9 cellular contexts compared by ENCODE assay signal in the genomic region with DNA sequence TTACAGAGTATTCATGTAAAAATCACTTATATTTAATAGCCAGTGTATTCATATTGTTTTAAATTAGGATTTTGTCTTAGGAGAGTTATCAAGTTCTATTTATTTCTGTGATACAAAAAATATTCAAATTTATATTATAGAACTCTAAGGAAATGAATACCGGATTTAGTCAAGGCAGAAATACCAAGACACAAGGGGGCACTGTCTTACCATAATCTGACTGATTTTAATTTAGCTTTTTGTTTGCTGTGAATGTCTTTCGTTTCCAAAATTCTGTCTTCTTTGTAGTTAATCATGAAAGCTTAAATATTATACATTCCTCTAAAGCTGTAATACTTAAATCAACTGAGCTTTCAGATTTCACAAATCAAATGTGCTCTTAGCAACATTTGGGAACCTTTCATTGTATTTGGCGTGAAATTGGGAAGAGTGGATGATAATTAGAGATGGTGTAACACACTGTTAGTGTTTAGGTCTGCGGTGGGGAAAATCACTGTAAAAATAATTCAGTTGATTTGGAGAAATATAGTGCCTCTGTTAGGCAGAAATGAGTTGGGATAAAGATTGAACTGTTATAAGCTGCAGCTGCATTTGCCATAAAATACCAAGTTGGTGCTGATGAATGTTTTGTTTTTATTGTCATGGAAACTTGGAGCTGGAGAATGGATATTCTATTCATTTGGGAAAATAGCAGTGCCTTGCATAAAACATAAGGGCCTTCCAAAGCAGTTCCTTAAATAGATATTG.
A peak's percentile ranks its signal among the peaks of the same experiment; 100 is the strongest.
DNase-seq lines count a peak whose midpoint lies in the region; ATAC-seq and TF ChIP-seq lines count a peak whose summit lies in the region.
"Had no signal": no experiment of that assay in that cellular context is flagged by ENCODE, and none has a peak within 500 bp of the region (broad histone marks: within the 10 kb centered on the region; RNA-seq: fewer than 3 reads in every experiment).

No MANE protein-coding gene starts in this region.

- peaks cover 0 to under 1% of the 10 kb centered on the region in 2 donors for H3K9me3 ChIP-seq in left lung
- H3K9me3 ChIP-seq in upper lobe of left lung, result no peaks in the 10 kb centered on the region
- H3K9me3 ChIP-seq: neutrophil had no signal

- H3K9me3 Mint-ChIP-seq in chondrocyte (ENCODE audit: low read depth), result no peaks in the 10 kb centered on the region

- TF ChIP-seq EP300 in upper lobe of left lung (IDR thresholded peaks at IDR 0.05), result no peak

- TF ChIP-seq POLR2A in upper lobe of left lung (IDR thresholded peaks at IDR 0.05), result no peak

- ATAC-seq in left lung (peak; percentile 79), upper lobe of left lung (ENCODE audit: low FRiP score in 2 of 2) (peak in 1 of 2 donors; percentile 80), HG02759 (IDR thresholded peaks at IDR 0.05; ENCODE audit: unreplicated experiment) (no peak)

- H3K36me3 Mint-ChIP-seq in chondrocyte (ENCODE audit: low read depth), result peaks cover 2% of the 10 kb centered on the region

- peak overlapping the region; percentile 50 for H3K4me3 Mint-ChIP-seq in chondrocyte (ENCODE audit: unreplicated experiment)

- H3K4me3 ChIP-seq in AG10803 (ENCODE audit: low read length) (peak overlapping the region; percentile 15; the same call in 1 of the 2 replicates), left lung (no peak overlapping the region), upper lobe of left lung (no peak overlapping the region)

- peak; percentile 80 for TF ChIP-seq CTCF in AG10803 (conservative IDR thresholded peaks at IDR 0.05; ENCODE audit: low read length)
- peak; percentile 99 for TF ChIP-seq CTCF in chondrocyte (IDR thresholded peaks at IDR 0.05)
- TF ChIP-seq CTCF in left lung (IDR thresholded peaks at IDR 0.05), result peak; percentile 61 to 64
- peak in 5 of 6 experiments; percentile 44 to 75 (median 64) for TF ChIP-seq CTCF in upper lobe of left lung (IDR thresholded peaks at IDR 0.05)

- H3K27ac Mint-ChIP-seq in chondrocyte (ENCODE audit: unreplicated experiment), result peak overlapping the region; percentile 88

- no peaks in the 10 kb centered on the region for H3K27me3 Mint-ChIP-seq in chondrocyte (ENCODE audit: low read depth)

- no peaks in the 10 kb centered on the region for H3K27me3 ChIP-seq in left lung
- no peaks in the 10 kb centered on the region for H3K27me3 ChIP-seq in upper lobe of left lung
- H3K27me3 ChIP-seq: neutrophil had no signal

- H3K27ac ChIP-seq in left lung (peak overlapping the region; percentile 9 to 46), upper lobe of left lung (peak overlapping the region in 1 of 4 donors; percentile 34)
- H3K27ac ChIP-seq: neutrophil had no signal

- WGBS in upper lobe of left lung, 2 donors, result 27% methylated on average over 4 of the region's 4 CpGs

- peaks cover 55% of the 10 kb centered on the region for H3K4me1 Mint-ChIP-seq in chondrocyte (ENCODE audit: low read depth)

- H3K4me1 ChIP-seq in left lung (peaks cover 9 to 42% of the 10 kb centered on the region in 2 donors), upper lobe of left lung (peaks cover 22 to 35% (median 31%) of the 10 kb centered on the region in 4 donors)

- H3K36me3 ChIP-seq in left lung, result peaks cover 0 to 4% of the 10 kb centered on the region in 2 donors
- no peaks in the 10 kb centered on the region for H3K36me3 ChIP-seq in upper lobe of left lung
- H3K36me3 ChIP-seq: neutrophil had no signal

- DNase-seq in AG10803 (ENCODE audit: low read depth), result peak; percentile 85
- DNase-seq in HCEC 1CT, result peak; percentile 49
- peak; percentile 49 for DNase-seq in NCI-H748 (lab: John Stamatoyannopoulos, UW; ENCODE audit: unreplicated experiment)
- DNase-seq in chondrocyte (ENCODE audit: low spot score), result no peak
- no peak for DNase-seq in left lung
- DNase-seq in upper lobe of left lung, result no peak
- DNase-seq in GM19240 (ENCODE audit: insufficient read length, low spot score), result no peak

- intact Hi-C loops in left lung (cut with DNase I), result loop anchor here in 1 of 2 donors (10.0 kb wide), 1 partner anchor 68 kb away; no protein-coding TSS in a partner anchor

Comparison
In these comparisons a context has a peak if more than half of its experiments do, and no peak if none do; other contexts are left out.
1. DNase-seq: peak in AG10803 (single experiment), HCEC 1CT (single experiment) and NCI-H748 (single experiment); none in chondrocyte (single experiment), left lung (0 of 2), upper lobe of left lung (0 of 2) and GM19240 (single experiment).
2. Peak in every context shown above with its lines, with median percentiles within 50 percentile points of each other: CTCF ChIP-seq.